In genomic region chr11:38667359-38667758, GRCh38 we compare ENCODE assay signal across 25 cellular contexts.
"Had no signal": no experiment of that assay in that cellular context is flagged by ENCODE, and none has a peak within 500 bp of the region (broad histone marks: within the 10 kb centered on the region; RNA-seq: fewer than 3 reads in every experiment).

No MANE protein-coding gene starts in this region.

- H3K9me3 ChIP-seq: prostate gland, right atrium auricular region, thoracic aorta, tibial nerve, upper lobe of left lung, uterus had no signal

- H3K27me3 ChIP-seq: esophagus squamous epithelium, neural progenitor cell, right atrium auricular region, tibial nerve, upper lobe of left lung, uterus had no signal

- H3K4me3 ChIP-seq: esophagus squamous epithelium, lung, neural progenitor cell, prostate gland, right atrium auricular region, thoracic aorta, tibial nerve, upper lobe of left lung, uterus had no signal

- H3K9me3 Mint-ChIP-seq: natural killer cell treated with Interleukin-12 subunit alpha and Interleukin-12 subunit beta and Interleukin-15 and Interleukin-18, amount 100 ng/mL, for 72 hours; neural progenitor cell; stimulated activated naive CD8-positive, alpha-beta T cell treated with anti-CD3 and anti-CD28 coated beads, Interleukin-15, Interleukin-2, amounts not matched to agents 100 ng/mL and 50 ng/mL, for 24 hours had no signal

- H3K9ac ChIP-seq: neural progenitor cell, parathyroid adenoma had no signal

- ATAC-seq: effector memory CD8-positive, alpha-beta T cell; left lobe of liver; natural killer cell treated with Interleukin-12 subunit alpha and Interleukin-12 subunit beta and Interleukin-15 and Interleukin-18, amount 100 ng/mL, for 72 hours; sciatic nerve; stimulated activated memory B cell treated with anti-CD40 and anti-IgM and Interleukin-4, amounts not matched to agents 10 μg/mL and 1 μg/mL and 100 μg/mL, for 72 hours had no signal

- H3K4me1 ChIP-seq: esophagus squamous epithelium, neural progenitor cell, parathyroid adenoma, prostate gland, right atrium auricular region, tibial nerve, upper lobe of left lung, uterus had no signal

- H3K27ac ChIP-seq: esophagus squamous epithelium, neural progenitor cell, parathyroid adenoma, prostate gland, right atrium auricular region, thoracic aorta, tibial nerve, upper lobe of left lung, uterus had no signal

- H3K36me3 ChIP-seq: esophagus squamous epithelium, neural progenitor cell, prostate gland, right atrium auricular region, thoracic aorta, tibial nerve, upper lobe of left lung, uterus had no signal

- H3K36me3 Mint-ChIP-seq: memory B cell; naive B cell; natural killer cell treated with Interleukin-12 subunit alpha and Interleukin-12 subunit beta and Interleukin-15 and Interleukin-18, amount 100 ng/mL, for 72 hours; neural progenitor cell; stimulated activated memory B cell treated with anti-CD40 and anti-IgM and Interleukin-4, amounts not matched to agents 10 μg/mL and 1 μg/mL and 100 μg/mL, for 72 hours had no signal

- H3K27me3 Mint-ChIP-seq: effector memory CD8-positive, alpha-beta T cell; memory B cell; naive B cell; natural killer cell treated with Interleukin-12 subunit alpha and Interleukin-12 subunit beta and Interleukin-15 and Interleukin-18, amount 100 ng/mL, for 72 hours; stimulated activated memory B cell treated with anti-CD40 and anti-IgM and Interleukin-4, amounts not matched to agents 10 μg/mL and 1 μg/mL and 100 μg/mL, for 72 hours; stimulated activated naive CD8-positive, alpha-beta T cell treated with anti-CD3 and anti-CD28 coated beads, Interleukin-15, Interleukin-2, amounts not matched to agents 100 ng/mL and 50 ng/mL, for 24 hours had no signal

- H3K4me3 Mint-ChIP-seq: effector memory CD8-positive, alpha-beta T cell; memory B cell; naive B cell; natural killer cell treated with Interleukin-12 subunit alpha and Interleukin-12 subunit beta and Interleukin-15 and Interleukin-18, amount 100 ng/mL, for 72 hours; neural progenitor cell; stimulated activated memory B cell treated with anti-CD40 and anti-IgM and Interleukin-4, amounts not matched to agents 10 μg/mL and 1 μg/mL and 100 μg/mL, for 72 hours; stimulated activated naive CD8-positive, alpha-beta T cell treated with anti-CD3 and anti-CD28 coated beads, Interleukin-15, Interleukin-2, amounts not matched to agents 100 ng/mL and 50 ng/mL, for 24 hours had no signal

- FAIRE-seq: endometrium, keratinocyte had no signal

- DNase-seq: cortex of kidney; effector memory CD8-positive, alpha-beta T cell; erythroblast; esophagus squamous epithelium; foreskin melanocyte; hypothalamus; naive B cell; stimulated activated CD4-positive, alpha-beta T cell treated with anti-CD3 and anti-CD28 coated beads, Interleukin-4, amount 100 ng/mL, for 4 hours; uterus had no signal

- H3K4me1 Mint-ChIP-seq: memory B cell; naive B cell; neural progenitor cell; stimulated activated memory B cell treated with anti-CD40 and anti-IgM and Interleukin-4, amounts not matched to agents 10 μg/mL and 1 μg/mL and 100 μg/mL, for 72 hours had no signal

- H3K27ac Mint-ChIP-seq: effector memory CD8-positive, alpha-beta T cell; memory B cell; naive B cell; natural killer cell treated with Interleukin-12 subunit alpha and Interleukin-12 subunit beta and Interleukin-15 and Interleukin-18, amount 100 ng/mL, for 72 hours; neural progenitor cell; stimulated activated memory B cell treated with anti-CD40 and anti-IgM and Interleukin-4, amounts not matched to agents 10 μg/mL and 1 μg/mL and 100 μg/mL, for 72 hours; stimulated activated naive CD8-positive, alpha-beta T cell treated with anti-CD3 and anti-CD28 coated beads, Interleukin-15, Interleukin-2, amounts not matched to agents 100 ng/mL and 50 ng/mL, for 24 hours had no signal
